In genomic region chr17:7249830-7250229, GRCh38 we compare ENCODE assay signal across 1 cellular context.
TF ChIP-seq lines count a peak whose summit lies in the region.

No MANE protein-coding gene starts in this region.

TF ChIP-seq in HepG2, 621 proteins besides CTCF, POLR2A, EP300 and RAD21:
- TF ChIP-seq ZBTB33 (CRISPR knock-in tag; IDR thresholded peaks at IDR 0.05) (peak; percentile 91), ZBTB43 (CRISPR knock-in tag; conservative IDR thresholded peaks at IDR 0.05) (no peak), TBX2 (CRISPR knock-in tag; IDR thresholded peaks at IDR 0.05; ENCODE audit: borderline replicate concordance) (peak; percentile 25; the same call in 1 of the 2 replicates), SMARCC2 (IDR thresholded peaks at IDR 0.05) (no peak), SAP130 (CRISPR knock-in tag; IDR thresholded peaks at IDR 0.05; ENCODE audit: low read depth) (0 out of 2 replicates have a peak, but pooled peaks have one; percentile 16), ZBTB38 (CRISPR knock-in tag; IDR thresholded peaks at IDR 0.05) (peak; percentile 41; the same call in 1 of the 2 replicates)
- TF ChIP-seq, protein P1, sequence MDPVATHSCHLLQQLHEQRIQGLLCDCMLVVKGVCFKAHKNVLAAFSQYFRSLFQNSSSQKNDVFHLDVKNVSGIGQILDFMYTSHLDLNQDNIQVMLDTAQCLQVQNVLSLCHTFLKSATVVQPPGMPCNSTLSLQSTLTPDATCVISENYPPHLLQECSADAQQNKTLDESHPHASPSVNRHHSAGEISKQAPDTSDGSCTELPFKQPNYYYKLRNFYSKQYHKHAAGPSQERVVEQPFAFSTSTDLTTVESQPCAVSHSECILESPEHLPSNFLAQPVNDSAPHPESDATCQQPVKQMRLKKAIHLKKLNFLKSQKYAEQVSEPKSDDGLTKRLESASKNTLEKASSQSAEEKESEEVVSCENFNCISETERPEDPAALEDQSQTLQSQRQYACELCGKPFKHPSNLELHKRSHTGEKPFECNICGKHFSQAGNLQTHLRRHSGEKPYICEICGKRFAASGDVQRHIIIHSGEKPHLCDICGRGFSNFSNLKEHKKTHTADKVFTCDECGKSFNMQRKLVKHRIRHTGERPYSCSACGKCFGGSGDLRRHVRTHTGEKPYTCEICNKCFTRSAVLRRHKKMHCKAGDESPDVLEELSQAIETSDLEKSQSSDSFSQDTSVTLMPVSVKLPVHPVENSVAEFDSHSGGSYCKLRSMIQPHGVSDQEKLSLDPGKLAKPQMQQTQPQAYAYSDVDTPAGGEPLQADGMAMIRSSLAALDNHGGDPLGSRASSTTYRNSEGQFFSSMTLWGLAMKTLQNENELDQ (CRISPR knock-in tag; IDR thresholded peaks at IDR 0.05; ENCODE audit: borderline replicate concordance): no peak
- TF ChIP-seq, protein P2, sequence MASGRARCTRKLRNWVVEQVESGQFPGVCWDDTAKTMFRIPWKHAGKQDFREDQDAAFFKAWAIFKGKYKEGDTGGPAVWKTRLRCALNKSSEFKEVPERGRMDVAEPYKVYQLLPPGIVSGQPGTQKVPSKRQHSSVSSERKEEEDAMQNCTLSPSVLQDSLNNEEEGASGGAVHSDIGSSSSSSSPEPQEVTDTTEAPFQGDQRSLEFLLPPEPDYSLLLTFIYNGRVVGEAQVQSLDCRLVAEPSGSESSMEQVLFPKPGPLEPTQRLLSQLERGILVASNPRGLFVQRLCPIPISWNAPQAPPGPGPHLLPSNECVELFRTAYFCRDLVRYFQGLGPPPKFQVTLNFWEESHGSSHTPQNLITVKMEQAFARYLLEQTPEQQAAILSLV (CRISPR knock-in tag; IDR thresholded peaks at IDR 0.05; ENCODE audit: borderline replicate concordance): no peak
